ENCODE assay signal across 25 cellular contexts in genomic region chr4:10492486-10492885, GRCh38.
"Had no signal": no experiment of that assay in that cellular context is flagged by ENCODE, and none has a peak within 500 bp of the region (broad histone marks: within the 10 kb centered on the region; RNA-seq: fewer than 3 reads in every experiment).

No MANE protein-coding gene starts in this region.

- H3K27ac Mint-ChIP-seq: activated CD4-positive, alpha-beta memory T cell treated with anti-CD3 and anti-CD28 coated beads, Interleukin-2, amount 10 ng/mL, durations not matched to agents 7 days and 5 days; activated CD4-positive, alpha-beta T cell treated with anti-CD3 and anti-CD28 coated beads for 36 hours; activated naive CD4-positive, alpha-beta T cell treated with anti-CD3 and anti-CD28 coated beads, Interleukin-2, amount 10 ng/mL, durations not matched to agents 7 days and 5 days; activated naive CD8-positive, alpha-beta T cell treated with anti-CD3 and anti-CD28 coated beads for 36 hours; activated T-helper 17 cell treated with anti-CD3 and anti-CD28 coated beads, Interleukin-2, amount 50 U/mL, for 72 hours had no signal

- H3K36me3 Mint-ChIP-seq: activated naive CD4-positive, alpha-beta T cell treated with anti-CD3 and anti-CD28 coated beads, Interleukin-2, amount 10 ng/mL, durations not matched to agents 7 days and 5 days; activated naive CD8-positive, alpha-beta T cell treated with anti-CD3 and anti-CD28 coated beads for 36 hours had no signal

- H3K27me3 ChIP-seq: brain microvascular endothelial cell, cardiac muscle cell, Peyer's patch had no signal

- H3K9ac ChIP-seq: SK-N-SH had no signal

- DNase-seq: activated CD4-positive, alpha-beta memory T cell treated with anti-CD3 and anti-CD28 coated beads, Interleukin-2, amount 10 ng/mL, durations not matched to agents 7 days and 5 days; activated CD4-positive, alpha-beta T cell treated with anti-CD3 and anti-CD28 coated beads for 36 hours; activated CD4-positive, alpha-beta T cell treated with anti-CD3 and anti-CD28 coated beads, Interleukin-2, amount 50 U/mL, for 1 hour; activated gamma-delta T cell; activated naive CD4-positive, alpha-beta T cell treated with anti-CD3 and anti-CD28 coated beads, Interleukin-2, amount 10 ng/mL, durations not matched to agents 7 days and 5 days; activated naive CD8-positive, alpha-beta T cell treated with anti-CD3 and anti-CD28 coated beads for 36 hours; activated T-cell treated with anti-CD3 and anti-CD28 coated beads for 4 hours; activated T-cell treated with anti-CD3 and anti-CD28 coated beads, Interleukin-2, amount 50 U/mL, for 48 hours; brain microvascular endothelial cell; Karpas-422; NCI-H1105 treated with DMSO at 0.1 percent for 48 hours; NCI-H1694 treated with DMSO at 0.1 percent for 48 hours; NCI-H2081; NCI-H446; NCI-H524 treated with DMSO at 0.1 percent for 48 hours; Peyer's patch; Right ventricle myocardium superior; SJCRH30; SK-N-SH; T-helper 1 cell had no signal

- H3K4me3 ChIP-seq: cardiac muscle cell, K562, Peyer's patch, SJCRH30 had no signal

- H3K4me3 Mint-ChIP-seq: activated CD4-positive, alpha-beta memory T cell treated with anti-CD3 and anti-CD28 coated beads, Interleukin-2, amount 10 ng/mL, durations not matched to agents 7 days and 5 days; activated CD4-positive, alpha-beta T cell treated with anti-CD3 and anti-CD28 coated beads for 36 hours; activated naive CD4-positive, alpha-beta T cell treated with anti-CD3 and anti-CD28 coated beads, Interleukin-2, amount 10 ng/mL, durations not matched to agents 7 days and 5 days; activated naive CD8-positive, alpha-beta T cell treated with anti-CD3 and anti-CD28 coated beads for 36 hours; activated T-helper 17 cell treated with anti-CD3 and anti-CD28 coated beads, Interleukin-2, amount 50 U/mL, for 72 hours had no signal

- H3K27ac ChIP-seq: brain microvascular endothelial cell, cardiac muscle cell, Peyer's patch, RWPE1, SJCRH30, VCaP had no signal

- H3K9me3 ChIP-seq: Peyer's patch, SJCRH30, SK-N-SH had no signal

- H3K4me2 ChIP-seq: SK-N-SH had no signal

- H3K4me1 Mint-ChIP-seq: activated CD4-positive, alpha-beta T cell treated with anti-CD3 and anti-CD28 coated beads for 36 hours; activated naive CD8-positive, alpha-beta T cell treated with anti-CD3 and anti-CD28 coated beads for 36 hours; activated T-helper 17 cell treated with anti-CD3 and anti-CD28 coated beads, Interleukin-2, amount 50 U/mL, for 72 hours had no signal

- H3K4me1 ChIP-seq: Peyer's patch, SJCRH30 had no signal

- H3K9me3 Mint-ChIP-seq: activated CD4-positive, alpha-beta memory T cell treated with anti-CD3 and anti-CD28 coated beads, Interleukin-2, amount 10 ng/mL, durations not matched to agents 7 days and 5 days; activated naive CD4-positive, alpha-beta T cell treated with anti-CD3 and anti-CD28 coated beads, Interleukin-2, amount 10 ng/mL, durations not matched to agents 7 days and 5 days; activated naive CD8-positive, alpha-beta T cell treated with anti-CD3 and anti-CD28 coated beads for 36 hours; activated T-helper 17 cell treated with anti-CD3 and anti-CD28 coated beads, Interleukin-2, amount 50 U/mL, for 72 hours had no signal

- H3K36me3 ChIP-seq: brain microvascular endothelial cell, cardiac muscle cell, Peyer's patch, SJCRH30 had no signal
